Comparison of ENCODE assay signal across 25 cellular contexts in the genomic region with DNA sequence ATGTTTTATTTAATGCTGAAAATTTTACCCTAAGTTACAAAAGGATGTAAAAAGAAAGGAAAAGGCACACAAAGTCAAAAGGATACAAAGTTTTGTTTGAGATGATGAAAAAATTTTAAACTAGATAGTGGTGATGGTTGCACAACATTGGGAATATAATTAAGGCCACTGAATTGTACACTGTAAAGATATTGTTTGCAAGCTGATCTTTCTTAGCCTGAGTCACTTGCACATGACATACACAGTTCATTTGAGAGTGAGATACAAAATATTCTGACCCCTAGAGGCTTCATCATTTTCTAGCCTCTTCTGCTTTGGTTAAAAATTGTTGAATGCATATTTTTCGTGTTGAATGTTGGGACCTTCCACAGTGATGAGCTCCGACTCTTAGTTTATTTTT.
DNase-seq lines count a peak whose midpoint lies in the region; ATAC-seq and TF ChIP-seq lines count a peak whose summit lies in the region.
"Had no signal": no experiment of that assay in that cellular context is flagged by ENCODE, and none has a peak within 500 bp of the region (broad histone marks: within the 10 kb centered on the region; RNA-seq: fewer than 3 reads in every experiment).

No MANE protein-coding gene starts in this region.

- H3K4me1 ChIP-seq in Loucy (ENCODE audit: insufficient read depth, low read length, poor library complexity, severe bottlenecking) = no peaks in the 10 kb centered on the region
- H3K4me1 ChIP-seq in naive thymus-derived CD4-positive, alpha-beta T cell (ENCODE audit: control insufficient read depth in 2 of 2, insufficient read depth in 2 of 2, low read length in 2 of 2) = no peaks in the 10 kb centered on the region
- H3K4me1 ChIP-seq: heart left ventricle, upper lobe of right lung had no signal

- TF ChIP-seq CTCF in Loucy (conservative IDR thresholded peaks at IDR 0.05; ENCODE audit: low read length) = 0 out of 2 replicates have a peak, but pooled peaks have one; percentile 21
- TF ChIP-seq CTCF in chondrocyte (IDR thresholded peaks at IDR 0.05) = peak; percentile 38

- H3K79me2 ChIP-seq in Loucy (ENCODE audit: insufficient read depth, low read length) = no peaks in the 10 kb centered on the region

- DNase-seq in AG08396 (ENCODE audit: low spot score) (peak; percentile 13), chondrocyte (ENCODE audit: low spot score) (no peak), iris pigment epithelial cell (ENCODE audit: low read depth) (peak; percentile 61), hepatic stellate cell (ENCODE audit: low spot score) (no peak), HUDEP-2 (lab: John Stamatoyannopoulos, UW; ENCODE audit: unreplicated experiment in 76 of 76) (no peak), T-helper 17 cell (no peak)
- DNase-seq in naive thymus-derived CD4-positive, alpha-beta T cell = no peak
- DNase-seq: activated CD4-positive, alpha-beta memory T cell treated with anti-CD3 and anti-CD28 coated beads, Interleukin-2, amount 10 ng/mL, durations not matched to agents 7 days and 5 days; activated effector memory CD4-positive, alpha-beta T cell treated with anti-CD3 and anti-CD28 coated beads, Interleukin-2, amount 50 U/mL, for 16 hours; C1 segment of cervical spinal cord; DND-41; effector memory CD4-positive, alpha-beta T cell; heart left ventricle; left cardiac atrium; mammary epithelial cell; MG63; NCI-H2081; NCI-H345; psoas muscle; SHP77; stimulated activated CD4-positive, alpha-beta T cell treated with anti-CD3 and anti-CD28 coated beads, Interleukin-1b, Interleukin-23, amount 100 ng/mL, for 48 hours; T-cell; upper lobe of right lung had no signal

- no peak overlapping the region for H3K4me2 ChIP-seq in Loucy (ENCODE audit: low read depth, low read length, poor library complexity, severe bottlenecking)

- no peaks in the 10 kb centered on the region for H3K9me3 ChIP-seq in Loucy (ENCODE audit: insufficient read depth, low read depth, low read length)
- no peaks in the 10 kb centered on the region for H3K9me3 ChIP-seq in naive thymus-derived CD4-positive, alpha-beta T cell (ENCODE audit: control insufficient read depth in 2 of 3, low read length in 3 of 3)
- peaks cover 2% of the 10 kb centered on the region for H3K9me3 ChIP-seq in T-helper 17 cell (ENCODE audit: control insufficient read depth, low read length, poor library complexity, severe bottlenecking)
- H3K9me3 ChIP-seq: heart left ventricle, MG63, psoas muscle, upper lobe of right lung had no signal

- H3K9ac ChIP-seq in Loucy (ENCODE audit: low read depth, low read length, poor library complexity, severe bottlenecking) = no peak overlapping the region

- H3K9me3 Mint-ChIP-seq in chondrocyte (ENCODE audit: low read depth) = no peaks in the 10 kb centered on the region
- H3K9me3 Mint-ChIP-seq in naive thymus-derived CD4-positive, alpha-beta T cell = peaks cover 0 to 4% (median 0%) of the 10 kb centered on the region in 11 donors

- H3K4me3 ChIP-seq in Loucy (ENCODE audit: low read length, poor library complexity, severe bottlenecking) = no peak overlapping the region
- no peak overlapping the region for H3K4me3 ChIP-seq in naive thymus-derived CD4-positive, alpha-beta T cell (ENCODE audit: low read length)
- H3K4me3 ChIP-seq: heart left ventricle, MG63, psoas muscle, upper lobe of right lung had no signal

- no peak overlapping the region for H3K4me3 Mint-ChIP-seq in chondrocyte (ENCODE audit: unreplicated experiment)
- no peak overlapping the region for H3K4me3 Mint-ChIP-seq in naive thymus-derived CD4-positive, alpha-beta T cell
- no peak overlapping the region for H3K4me3 Mint-ChIP-seq in T-helper 17 cell
- H3K4me3 Mint-ChIP-seq: activated CD4-positive, alpha-beta memory T cell treated with anti-CD3 and anti-CD28 coated beads, Interleukin-2, amount 10 ng/mL, durations not matched to agents 7 days and 5 days; T-cell had no signal

- POLR2A ChIA-PET in naive thymus-derived CD4-positive, alpha-beta T cell (lab: Charles Lee) = no interaction called here

- intact Hi-C loops in naive thymus-derived CD4-positive, alpha-beta T cell (cut with micrococcal nuclease) = no loop called here

- H3K27me3 ChIP-seq in Loucy (ENCODE audit: insufficient read depth, low read length, poor library complexity, severe bottlenecking) = no peaks in the 10 kb centered on the region
- H3K27me3 ChIP-seq in naive thymus-derived CD4-positive, alpha-beta T cell (ENCODE audit: control insufficient read depth in 2 of 2, insufficient read depth in 2 of 2, low read length in 2 of 2) = no peaks in the 10 kb centered on the region
- H3K27me3 ChIP-seq: heart left ventricle, MG63, upper lobe of right lung had no signal

- H3K36me3 Mint-ChIP-seq in chondrocyte (ENCODE audit: low read depth) = no peaks in the 10 kb centered on the region
- H3K36me3 Mint-ChIP-seq in naive thymus-derived CD4-positive, alpha-beta T cell = no peaks in the 10 kb centered on the region
- H3K36me3 Mint-ChIP-seq in T-helper 17 cell (ENCODE audit: low read depth) = no peaks in the 10 kb centered on the region
- H3K36me3 Mint-ChIP-seq: T-cell had no signal

- no peaks in the 10 kb centered on the region; the same call in 1 of the 2 replicates for H3F3A ChIP-seq in Loucy (ENCODE audit: low read depth)

- no peaks in the 10 kb centered on the region for H3K36me3 ChIP-seq in Loucy (ENCODE audit: insufficient read depth, low read length)
- H3K36me3 ChIP-seq in naive thymus-derived CD4-positive, alpha-beta T cell (ENCODE audit: control insufficient read depth in 2 of 3, insufficient read depth in 3 of 3, low read length in 3 of 3) = no peaks in the 10 kb centered on the region
- H3K36me3 ChIP-seq: heart left ventricle, MG63, upper lobe of right lung had no signal

- ATAC-seq in naive thymus-derived CD4-positive, alpha-beta T cell = no peak
- ATAC-seq in T-helper 17 cell = no peak
- ATAC-seq: activated CD4-positive, CD25-positive, alpha-beta regulatory T cell treated with anti-CD3 and anti-CD28 coated beads, Interleukin-2, amount 50 U/mL, for 24 hours; heart left ventricle; left cardiac atrium; psoas muscle; T-cell; upper lobe of right lung had no signal

- no peaks in the 10 kb centered on the region for H3K9me2 ChIP-seq in Loucy (replicated peaks; ENCODE audit: low read depth, low read length)

- H3K27ac Mint-ChIP-seq in chondrocyte (ENCODE audit: unreplicated experiment) (no peak overlapping the region), T-helper 17 cell (no peak overlapping the region)
- H3K27ac Mint-ChIP-seq in naive thymus-derived CD4-positive, alpha-beta T cell = no peak overlapping the region
- H3K27ac Mint-ChIP-seq: activated CD4-positive, alpha-beta memory T cell treated with anti-CD3 and anti-CD28 coated beads, Interleukin-2, amount 10 ng/mL, durations not matched to agents 7 days and 5 days; T-cell had no signal

- no peaks in the 10 kb centered on the region for H3K27me3 Mint-ChIP-seq in chondrocyte (ENCODE audit: low read depth)
- H3K27me3 Mint-ChIP-seq in naive thymus-derived CD4-positive, alpha-beta T cell = no peaks in the 10 kb centered on the region
- H3K27me3 Mint-ChIP-seq in T-helper 17 cell = no peaks in the 10 kb centered on the region
- H3K27me3 Mint-ChIP-seq: activated CD4-positive, alpha-beta memory T cell treated with anti-CD3 and anti-CD28 coated beads, Interleukin-2, amount 10 ng/mL, durations not matched to agents 7 days and 5 days; T-cell had no signal

- CTCF ChIA-PET in naive thymus-derived CD4-positive, alpha-beta T cell (lab: Charles Lee) = no interaction called here

- no peak overlapping the region for H2AFZ ChIP-seq in Loucy (ENCODE audit: low read length)

- H4K20me1 ChIP-seq in Loucy (ENCODE audit: insufficient read depth, low read length, poor library complexity, severe bottlenecking) = no peaks in the 10 kb centered on the region

- H3K27ac ChIP-seq in naive thymus-derived CD4-positive, alpha-beta T cell (ENCODE audit: low read depth, low read length) = no peak overlapping the region
- H3K27ac ChIP-seq: heart left ventricle, psoas muscle, upper lobe of right lung had no signal

- H3K4me1 Mint-ChIP-seq in chondrocyte (ENCODE audit: low read depth) (no peaks in the 10 kb centered on the region), T-helper 17 cell (no peaks in the 10 kb centered on the region)
- no peaks in the 10 kb centered on the region for H3K4me1 Mint-ChIP-seq in naive thymus-derived CD4-positive, alpha-beta T cell
- H3K4me1 Mint-ChIP-seq: activated CD4-positive, alpha-beta memory T cell treated with anti-CD3 and anti-CD28 coated beads, Interleukin-2, amount 10 ng/mL, durations not matched to agents 7 days and 5 days; T-cell had no signal

Comparison
In these comparisons a context has a peak if more than half of its experiments do, and no peak if none do; other contexts are left out.
1. DNase-seq: peak in AG08396 (single experiment) and iris pigment epithelial cell (single experiment); none in chondrocyte (single experiment), naive thymus-derived CD4-positive, alpha-beta T cell (0 of 9), hepatic stellate cell (single experiment), HUDEP-2 (0 of 76) and T-helper 17 cell (0 of 3).